ENCODE assay signal across 24 cellular contexts in the genomic region with DNA sequence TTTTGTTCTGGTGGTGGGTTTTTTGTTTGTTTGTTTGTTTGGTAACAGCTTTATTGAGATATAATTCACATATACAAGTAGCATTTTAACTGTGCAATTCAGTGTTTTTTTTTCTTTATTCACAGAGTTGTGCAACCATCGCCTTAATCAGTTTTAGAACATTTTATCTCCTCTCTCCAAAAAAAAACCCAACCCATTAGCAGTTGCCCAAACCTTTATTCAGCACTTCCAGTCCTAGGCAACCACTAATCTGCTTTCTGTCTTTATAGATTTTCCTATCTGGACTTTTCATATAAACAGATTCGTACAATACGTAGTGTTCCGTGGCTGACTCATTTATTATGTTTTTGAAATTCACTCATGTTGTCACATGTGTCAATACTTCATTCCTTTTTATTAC.
"Had no signal": no experiment of that assay in that cellular context is flagged by ENCODE, and none has a peak within 500 bp of the region (broad histone marks: within the 10 kb centered on the region; RNA-seq: fewer than 3 reads in every experiment).

No MANE protein-coding gene starts in this region.

- DNase-seq: activated B cell treated with CpG ODN at 0.5 μM for 24 hours; activated CD4-positive, alpha-beta memory T cell treated with anti-CD3 and anti-CD28 coated beads for 36 hours; activated CD4-positive, alpha-beta T cell treated with anti-CD3 and anti-CD28 coated beads for 4 hours; activated effector memory CD4-positive, alpha-beta T cell treated with anti-CD3 and anti-CD28 coated beads, Interleukin-2, amount 50 U/mL, for 16 hours; activated naive CD4-positive, alpha-beta T cell treated with anti-CD3 and anti-CD28 coated beads, Interleukin-2, amount 50 U/mL, for 16 hours; activated naive CD8-positive, alpha-beta T cell treated with anti-CD3 and anti-CD28 coated beads, Interleukin-2, amount 50 U/mL, for 24 hours; aorta; brain microvascular endothelial cell; central memory CD4-positive, alpha-beta T cell; dermis blood vessel endothelial cell; effector CD8-positive, alpha-beta T cell; heart right ventricle; midbrain; SJCRH30; spleen; stimulated activated CD4-positive, alpha-beta T cell treated with anti-CD3 and anti-CD28 coated beads, Interleukin-4, amount 100 ng/mL, for 1 hour; stimulated activated naive CD4-positive, alpha-beta T cell; T-cell; thyroid gland; upper lobe of right lung had no signal

- H3K27me3 ChIP-seq: brain microvascular endothelial cell, heart right ventricle, SJCRH30, spleen, thyroid gland, upper lobe of right lung had no signal

- H3K27ac ChIP-seq: brain microvascular endothelial cell, heart right ventricle, parathyroid adenoma, SJCRH30, spleen, thyroid gland, upper lobe of right lung had no signal

- H3K79me2 ChIP-seq: parathyroid adenoma had no signal

- H3K9me3 ChIP-seq: SJCRH30, thyroid gland, upper lobe of right lung had no signal

- H3K36me3 ChIP-seq: brain microvascular endothelial cell, thyroid gland, upper lobe of right lung had no signal

- H2AFZ ChIP-seq: parathyroid adenoma had no signal

- H3K9ac ChIP-seq: parathyroid adenoma had no signal

- FAIRE-seq: keratinocyte had no signal

- ATAC-seq: activated naive CD8-positive, alpha-beta T cell treated with anti-CD3 and anti-CD28 coated beads, Interleukin-2, amount 50 U/mL, for 24 hours; esophagus mucosa; natural killer cell treated with Interleukin-12 subunit alpha and Interleukin-12 subunit beta and Interleukin-15 and Interleukin-18, amount 100 ng/mL, for 72 hours; T-cell; upper lobe of right lung had no signal

- H3K4me1 ChIP-seq: heart right ventricle, parathyroid adenoma, SJCRH30, spleen, thyroid gland, upper lobe of right lung had no signal

- H3K4me3 ChIP-seq: heart right ventricle, SJCRH30, spleen, thyroid gland, upper lobe of right lung had no signal
